8 cellular contexts compared by ENCODE assay signal in genomic region chr1:41862411-41863221, GRCh38. TPM values are rescaled to one million over a fixed set of nuclear protein-coding genes. Genes with fewer than 3 reads are reported as not detected.
DNase-seq lines count a peak whose midpoint lies in the region; ATAC-seq and TF ChIP-seq lines count a peak whose summit lies in the region.

No MANE protein-coding gene starts in this region.

- no peak overlapping the region for H3K4me3 ChIP-seq in IMR-90 (ENCODE audit: insufficient read depth, low read depth, low read length)

- H4K91ac ChIP-seq in IMR-90 (ENCODE audit: insufficient read depth, low read depth, low read length), result no peak overlapping the region; the same call in 1 of the 2 replicates

- CTCF ChIA-PET in IMR-90 (lab: Yijun Ruan, JAX), result no interaction called here

- peaks cover 12% of the 10 kb centered on the region for H3K36me3 Mint-ChIP-seq in activated T-cell treated with anti-CD3 and anti-CD28 coated beads, Interleukin-2, amount 50 U/mL, for 4 hours (ENCODE audit: insufficient read depth)

- no peak; the same call in 1 of the 2 replicates for TF ChIP-seq RAD21 in IMR-90 (IDR thresholded peaks at IDR 0.05; ENCODE audit: low read length)

- ATAC-seq in IMR-90 (ENCODE audit: low read depth), result peak; percentile 77
- ATAC-seq in activated T-cell treated with anti-CD3 and anti-CD28 coated beads, Interleukin-2, amount 50 U/mL, for 4 hours, result peak; percentile 90 to 93
- no peak for ATAC-seq in GM18858 (IDR thresholded peaks at IDR 0.05; ENCODE audit: unreplicated experiment)
- no peak for ATAC-seq in HG03565 (IDR thresholded peaks at IDR 0.05; ENCODE audit: unreplicated experiment)

- no peak overlapping the region for H4K8ac ChIP-seq in IMR-90 (ENCODE audit: low read depth in 2 of 2, low read length in 2 of 2)

- H4K5ac ChIP-seq in IMR-90 (ENCODE audit: low read depth, low read length), result no peak overlapping the region

- peaks cover 5% of the 10 kb centered on the region; the same call in 1 of the 2 replicates for H3K9me1 ChIP-seq in IMR-90 (ENCODE audit: insufficient read depth, low read length)

- H2BK5ac ChIP-seq in IMR-90 (ENCODE audit: low read depth, low read length, poor library complexity, severe bottlenecking), result peak overlapping the region; percentile 42

- DNase-seq in A172 (ENCODE audit: low spot score), result peak; percentile 94
- DNase-seq in IMR-90, result peak; percentile 91
- DNase-seq in activated T-cell treated with anti-CD3 and anti-CD28 coated beads, Interleukin-2, amount 50 U/mL, for 4 hours, result peak; percentile 12
- peak; percentile 42 for DNase-seq in left kidney (ENCODE audit: low read depth, low spot score)
- DNase-seq in NCI-H526 treated with DMSO at 0.1 percent for 48 hours (lab: John Stamatoyannopoulos, UW), result no peak
- no peak for DNase-seq in COR-L47 (lab: John Stamatoyannopoulos, UW)

- H3K56ac ChIP-seq in IMR-90 (ENCODE audit: extremely low read depth, insufficient read depth, low read length), result no peak overlapping the region

- no peaks in the 10 kb centered on the region for H3K27me3 Mint-ChIP-seq in activated T-cell treated with anti-CD3 and anti-CD28 coated beads, Interleukin-2, amount 50 U/mL, for 4 hours (ENCODE audit: low read depth)

- no peaks in the 10 kb centered on the region for H3K9me3 ChIP-seq in IMR-90 (ENCODE audit: control insufficient read depth, insufficient read depth, low read length)

- peak overlapping the region; percentile 54 for H2AFZ ChIP-seq in IMR-90 (replicated peaks; ENCODE audit: low read length, poor library complexity)

- in situ Hi-C loops in IMR-90 (cut with MboI; ENCODE audit: low sequenced_read_pairs), result no loop called here

- H2BK120ac ChIP-seq in IMR-90 (ENCODE audit: low read depth, low read length), result peak overlapping the region; percentile 45; the same call in 1 of the 2 replicates

- H3K27ac ChIP-seq in IMR-90 (ENCODE audit: insufficient read depth, low read length), result no peak overlapping the region

- TF ChIP-seq POLR2A in IMR-90 (IDR thresholded peaks at IDR 0.05; ENCODE audit: low read depth, low read length), result peak; percentile 47

- H3K4ac ChIP-seq in IMR-90 (ENCODE audit: low read depth, low read length), result peak overlapping the region; percentile 27; the same call in 1 of the 2 replicates

- no peak overlapping the region for H3K9ac ChIP-seq in IMR-90 (ENCODE audit: low read depth, low read length)

- peak overlapping the region; percentile 26; the same call in 1 of the 2 replicates for H2AK5ac ChIP-seq in IMR-90 (ENCODE audit: low read depth, low read length)

- TF ChIP-seq CTCF in IMR-90 (conservative IDR thresholded peaks at IDR 0.05; ENCODE audit: low read depth, low read length), result no peak

- POLR2A ChIA-PET in IMR-90 (lab: Charles Lee; ENCODE audit: unreplicated experiment), result no interaction called here

- H3K4me1 Mint-ChIP-seq in activated T-cell treated with anti-CD3 and anti-CD28 coated beads, Interleukin-2, amount 50 U/mL, for 4 hours (ENCODE audit: low read depth), result peaks cover 32% of the 10 kb centered on the region

- intact Hi-C loops in IMR-90 (cut with micrococcal nuclease), result no loop called here

- H3K4me1 ChIP-seq in IMR-90 (ENCODE audit: control insufficient read depth, insufficient read depth, low read length), result peaks cover 11% of the 10 kb centered on the region

- H2AK9ac ChIP-seq in IMR-90 (replicated peaks; ENCODE audit: low read depth, low read length, poor library complexity), result peak overlapping the region; percentile 58

- H2BK20ac ChIP-seq in IMR-90 (ENCODE audit: low read depth, low read length), result peak overlapping the region; percentile 58; the same call in 1 of the 2 replicates

- no TSS peak for BruUV-seq in IMR-90 (replicated peaks; lab: Mats Ljungman, UMichigan)

- H3K18ac ChIP-seq in IMR-90 (ENCODE audit: low read depth, low read length), result no peak overlapping the region; the same call in 1 of the 2 replicates

- no peaks in the 10 kb centered on the region for H3K9me3 Mint-ChIP-seq in activated T-cell treated with anti-CD3 and anti-CD28 coated beads, Interleukin-2, amount 50 U/mL, for 4 hours

- no peaks in the 10 kb centered on the region for H3K79me1 ChIP-seq in IMR-90 (ENCODE audit: low read depth in 1 of 2, low read length in 2 of 2)

- no peak overlapping the region; the same call in 1 of the 2 replicates for H3K14ac ChIP-seq in IMR-90 (replicated peaks; ENCODE audit: low read depth, low read length)

- H2BK15ac ChIP-seq in IMR-90 (ENCODE audit: low read depth, low read length), result peak overlapping the region; percentile 13; the same call in 2 of the 3 replicates

- H3K36me3 ChIP-seq in IMR-90 (ENCODE audit: control insufficient read depth, insufficient read depth, low read length), result no peaks in the 10 kb centered on the region

- H3K4me2 ChIP-seq in IMR-90 (ENCODE audit: low read depth, low read length), result peak overlapping the region; percentile 47

- H4K20me1 ChIP-seq in IMR-90 (ENCODE audit: insufficient read depth, low read length), result peaks cover 5% of the 10 kb centered on the region

- no peak overlapping the region for H3K23ac ChIP-seq in IMR-90 (ENCODE audit: low read depth, low read length)

- dilution Hi-C loops in IMR-90 (cut with HindIII; ENCODE audit: low sequenced_read_pairs, unreplicated experiment), result no loop called here

- 60% methylated on average over 1 of the region's 7 CpGs; no CpG with 5 or more reads in 1 of the 2 experiments for WGBS in IMR-90 (ENCODE audit: extremely low coverage in 2 of 2, insufficient read length in 1 of 2), 2 experiments

- H3K4me3 Mint-ChIP-seq in activated T-cell treated with anti-CD3 and anti-CD28 coated beads, Interleukin-2, amount 50 U/mL, for 4 hours, result peak overlapping the region; percentile 57

- H3K27me3 ChIP-seq in IMR-90 (ENCODE audit: control insufficient read depth, insufficient read depth, low read length), result no peaks in the 10 kb centered on the region

TF ChIP-seq in IMR-90, 13 proteins besides CTCF, POLR2A, EP300 and RAD21:
- TF ChIP-seq MXI1 (IDR thresholded peaks at IDR 0.05; ENCODE audit: borderline replicate concordance, low read depth, low read length), result no peak
- peak; percentile 84 for TF ChIP-seq FOS (IDR thresholded peaks at IDR 0.05; ENCODE audit: low read depth, low read length)
- TF ChIP-seq ELK1 (IDR thresholded peaks at IDR 0.05; ENCODE audit: borderline replicate concordance, low read depth, low read length), result no peak
- TF ChIP-seq RCOR1 (IDR thresholded peaks at IDR 0.05; ENCODE audit: insufficient replicate concordance, low read length), result peak; percentile 62
- TF ChIP-seq CEBPB (IDR thresholded peaks at IDR 0.05; ENCODE audit: low read depth, low read length), result peak; percentile 29
- TF ChIP-seq RFX5 (IDR thresholded peaks at IDR 0.05; ENCODE audit: low read depth, low read length), result no peak
- TF ChIP-seq MAZ (IDR thresholded peaks at IDR 0.05; ENCODE audit: borderline replicate concordance, low read depth, low read length), result no peak; the same call in 1 of the 2 replicates
- TF ChIP-seq MAFK (IDR thresholded peaks at IDR 0.05; ENCODE audit: low read depth, low read length), result no peak
- TF ChIP-seq CHD1 (IDR thresholded peaks at IDR 0.05; ENCODE audit: low read depth, low read length), result no peak
- peak; percentile 20; the same call in 1 of the 2 replicates for TF ChIP-seq SMC3 (IDR thresholded peaks at IDR 0.05; ENCODE audit: low read depth, low read length)
- no peak for TF ChIP-seq NFE2L2 (IDR thresholded peaks at IDR 0.05; ENCODE audit: low read depth, low read length)
- TF ChIP-seq USF2 (IDR thresholded peaks at IDR 0.05; ENCODE audit: low read depth, low read length), result no peak
- TF ChIP-seq BHLHE40 (IDR thresholded peaks at IDR 0.05; ENCODE audit: low read depth, low read length), result peak; percentile 76

RNA-seq across cellular contexts. Expression of gene HIVEP3, which starts 56.1 kb away (rescaled TPM):
- 5.1 and 7.9 TPM in 2 replicates for total RNA-seq in A172 (2014; rRNA removed; shearing (Covaris generic))
- 1.1 and 1.4 TPM in 2 replicates for total RNA-seq in IMR-90 (2012; rRNA removed)
- 3.6 and 4.0 TPM in 2 replicates for polyA plus RNA-seq in IMR-90 (2012; rRNA removed)
- polyA plus RNA-seq in IMR-90 (2012; cell fraction: cytosol; rRNA removed), result 2.5 and 2.7 TPM in 2 replicates
- 2.1 and 3.1 TPM in 2 replicates for polyA plus RNA-seq in IMR-90 (2012; cell fraction: nucleus; rRNA removed; ENCODE audit: low replicate concordance)
- total RNA-seq in activated T-cell treated with anti-CD3 and anti-CD28 coated beads, Interleukin-2, amount 50 U/mL, for 4 hours, result 100 to 1,000 TPM; 107 to 117 (median 114) TPM

Comparison
In these comparisons a context has a peak if more than half of its experiments do, and no peak if none do; other contexts are left out.
1. DNase-seq: peak in A172 (single experiment), IMR-90 (single experiment), activated T-cell treated with anti-CD3 and anti-CD28 coated beads, Interleukin-2, amount 50 U/mL, for 4 hours (single experiment) and left kidney (single experiment); none in NCI-H526 treated with DMSO at 0.1 percent for 48 hours (single experiment) and COR-L47 (single experiment).
2. ATAC-seq: peak in IMR-90 (single experiment) and activated T-cell treated with anti-CD3 and anti-CD28 coated beads, Interleukin-2, amount 50 U/mL, for 4 hours (2 of 2); none in GM18858 (single experiment) and HG03565 (single experiment).
3. RNA of gene HIVEP3, which starts 56.1 kb away (total RNA-seq): 107 to 117 TPM in activated T-cell treated with anti-CD3 and anti-CD28 coated beads, Interleukin-2, amount 50 U/mL, for 4 hours; 5.1 to 7.9 TPM in A172 and 1.1 to 1.4 TPM in IMR-90; every median in the first group is over 10 times any median in the second.